Comparison of ENCODE assay signal across 1 cellular context in genomic region chr1:93909146-93910050, GRCh38.
A peak's percentile ranks its signal among the peaks of the same experiment; 100 is the strongest.
TF ChIP-seq lines count a peak whose summit lies in the region.

Gene GCLM (minus strand): TSS chr1:93909430. CDS start chr1:93909163, 267 bp downstream.

TF ChIP-seq in HepG2, 621 proteins besides CTCF, POLR2A, EP300 and RAD21 (continued from another document and continues in another):
- TF ChIP-seq TEF (CRISPR knock-in tag; IDR thresholded peaks at IDR 0.05) (no peak), ZSCAN12 (CRISPR knock-in tag; IDR thresholded peaks at IDR 0.05) (no peak; the same call in 1 of the 2 replicates), POGK (CRISPR knock-in tag; conservative IDR thresholded peaks at IDR 0.05) (peak; percentile 80; the same call in 1 of the 2 replicates), AGO1 (IDR thresholded peaks at IDR 0.05; ENCODE audit: low read depth, low read length, poor library complexity, severe bottlenecking) (no peak), SNAPC4 (CRISPR knock-in tag; IDR thresholded peaks at IDR 0.05) (no peak), RBM22 (optimal IDR thresholded peaks at IDR 0.05; ENCODE audit: low read length) (no peak), HMG20B (CRISPR knock-in tag; conservative IDR thresholded peaks at IDR 0.05) (no peak), ZBTB37 (CRISPR knock-in tag; IDR thresholded peaks at IDR 0.05) (no peak), HMGXB3 (CRISPR knock-in tag; IDR thresholded peaks at IDR 0.05; ENCODE audit: borderline replicate concordance) (no peak), ZFAT (CRISPR knock-in tag; conservative IDR thresholded peaks at IDR 0.05) (no peak), SATB2 (CRISPR knock-in tag; IDR thresholded peaks at IDR 0.05) (no peak), TFE3 (CRISPR knock-in tag; IDR thresholded peaks at IDR 0.05) (no peak), ZNF841 (CRISPR knock-in tag; IDR thresholded peaks at IDR 0.05; ENCODE audit: borderline replicate concordance) (no peak), BORCS8-MEF2B (CRISPR knock-in tag; IDR thresholded peaks at IDR 0.05) (peak; percentile 45; the same call in 1 of the 2 replicates), GTF3A (CRISPR knock-in tag; conservative IDR thresholded peaks at IDR 0.05) (no peak), ZBTB34 (CRISPR knock-in tag; IDR thresholded peaks at IDR 0.05) (no peak), ZNF7 (CRISPR knock-in tag; IDR thresholded peaks at IDR 0.05) (no peak), MXD1 (CRISPR knock-in tag; IDR thresholded peaks at IDR 0.05) (0 out of 2 replicates have a peak, but pooled peaks have one; percentile 28), TBX2 (CRISPR knock-in tag; IDR thresholded peaks at IDR 0.05; ENCODE audit: borderline replicate concordance) (peak; percentile 52; the same call in 1 of the 2 replicates), TRIM24 (CRISPR knock-in tag; IDR thresholded peaks at IDR 0.05) (no peak), ZNF562 (CRISPR knock-in tag; IDR thresholded peaks at IDR 0.05; ENCODE audit: borderline replicate concordance) (no peak), STAT5B (CRISPR knock-in tag; IDR thresholded peaks at IDR 0.05) (no peak), ARNT (IDR thresholded peaks at IDR 0.05) (no peak), ISL2 (CRISPR knock-in tag; IDR thresholded peaks at IDR 0.05) (no peak), RELA (CRISPR knock-in tag; IDR thresholded peaks at IDR 0.05) (peak; percentile 71; the same call in 1 of the 2 replicates), ZNF547 (CRISPR knock-in tag; IDR thresholded peaks at IDR 0.05) (no peak), MEIS1 (CRISPR knock-in tag; IDR thresholded peaks at IDR 0.05; ENCODE audit: borderline replicate concordance) (no peak), ATF6 (CRISPR knock-in tag; conservative IDR thresholded peaks at IDR 0.05) (no peak), MAFK (conservative IDR thresholded peaks at IDR 0.05 in 1 of 2, IDR thresholded peaks at IDR 0.05 in 1 of 2; ENCODE audit: low read length in 2 of 2) (peak; percentile 94 to 99), ZNF101 (CRISPR knock-in tag; IDR thresholded peaks at IDR 0.05; ENCODE audit: borderline replicate concordance, low read depth) (no peak), YEATS2 (CRISPR knock-in tag; IDR thresholded peaks at IDR 0.05; ENCODE audit: borderline replicate concordance) (no peak), ZNF660 (CRISPR knock-in tag; IDR thresholded peaks at IDR 0.05; ENCODE audit: borderline replicate concordance, low read depth) (no peak), ZNF17 (CRISPR knock-in tag; IDR thresholded peaks at IDR 0.05) (no peak), SMYD3 (CRISPR knock-in tag; IDR thresholded peaks at IDR 0.05) (no peak), ARID3A (IDR thresholded peaks at IDR 0.05; ENCODE audit: low read depth, low read length) (no peak; the same call in 1 of the 2 replicates), THRA (CRISPR knock-in tag; IDR thresholded peaks at IDR 0.05; ENCODE audit: borderline replicate concordance) (no peak)
